19 cellular contexts compared by ENCODE assay signal in the genomic region with DNA sequence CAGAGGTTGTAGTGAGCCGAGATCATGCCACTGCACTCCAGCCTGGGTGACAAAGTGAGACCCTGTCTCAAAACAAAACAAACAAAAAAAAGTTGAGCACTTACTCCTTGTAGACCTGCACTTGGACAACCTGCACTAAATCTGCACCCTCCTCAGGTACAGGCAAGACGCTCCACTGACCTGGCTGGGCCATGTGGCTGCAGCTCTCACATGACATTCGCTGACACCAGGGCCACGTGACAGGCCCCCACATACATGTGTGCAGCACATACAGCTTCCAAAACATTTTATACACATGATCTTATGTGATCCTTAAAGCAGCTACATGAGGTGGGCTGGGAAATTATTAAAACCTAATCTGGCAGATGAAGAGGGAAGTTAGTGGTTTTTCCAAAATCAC.
DNase-seq lines count a peak whose midpoint lies in the region; ATAC-seq, FAIRE-seq and TF ChIP-seq lines count a peak whose summit lies in the region.
"Had no signal": no experiment of that assay in that cellular context is flagged by ENCODE, and none has a peak within 500 bp of the region (broad histone marks: within the 10 kb centered on the region; RNA-seq: fewer than 3 reads in every experiment).

No MANE protein-coding gene starts in this region.

- peaks cover 4% of the 10 kb centered on the region; the same call in 1 of the 2 replicates for H4K20me1 ChIP-seq in HepG2 (ENCODE audit: insufficient read depth, low read length)
- H4K20me1 ChIP-seq: BLaER1 had no signal

- TF ChIP-seq RAD21 in HepG2 (CRISPR knock-in tag; IDR thresholded peaks at IDR 0.05) = no peak

- H3K9me3 ChIP-seq in HepG2 (ENCODE audit: low read length) = no peaks in the 10 kb centered on the region
- H3K9me3 ChIP-seq in right lobe of liver = no peaks in the 10 kb centered on the region
- H3K9me3 ChIP-seq in pancreas = no peaks in the 10 kb centered on the region
- no peaks in the 10 kb centered on the region for H3K9me3 ChIP-seq in tibial nerve
- H3K9me3 ChIP-seq: A549, BLaER1 had no signal

- H3K36me3 ChIP-seq in HepG2 (replicated peaks in 1 of 2; ENCODE audit: control insufficient read depth in 1 of 2, insufficient read depth in 2 of 2, low read length in 2 of 2) (peaks cover 7 to 29% of the 10 kb centered on the region in 2 experiments), right lobe of liver (peaks cover 0 to 7% (median 1%) of the 10 kb centered on the region in 4 donors), pancreas (no peaks in the 10 kb centered on the region), tibial nerve (peaks cover 0 to 35% (median 0%) of the 10 kb centered on the region in 3 donors)

- TF ChIP-seq POLR2A in HepG2 (IDR thresholded peaks at IDR 0.05; ENCODE audit: insufficient read depth in 1 of 2, low read depth in 2 of 2, low read length in 2 of 2) (no peak), right lobe of liver (IDR thresholded peaks at IDR 0.05) (no peak), tibial nerve (IDR thresholded peaks at IDR 0.05) (no peak)

- DNase-seq in DMS53 (lab: John Stamatoyannopoulos, UW) (peak; percentile 15), DMS53 treated with DMSO at 0.1 percent for 48 hours (lab: John Stamatoyannopoulos, UW; ENCODE audit: unreplicated experiment) (no peak), HepG2 (ENCODE audit: low spot score) (no peak), right lobe of liver (no peak), pancreas (no peak), tibial nerve (ENCODE audit: low spot score in 2 of 2) (no peak), Ammon's horn (ENCODE audit: low spot score) (no peak)
- DNase-seq: AML-193; Calu3; CD4-positive, alpha-beta memory T cell; HCEC 1CT had no signal

- peaks cover 27% of the 10 kb centered on the region for H3K4me1 ChIP-seq in HepG2 (ENCODE audit: insufficient read depth, low read length)
- no peaks in the 10 kb centered on the region for H3K4me1 ChIP-seq in right lobe of liver
- H3K4me1 ChIP-seq in pancreas = peaks cover 2 to 19% (median 18%) of the 10 kb centered on the region in 3 donors
- no peaks in the 10 kb centered on the region for H3K4me1 ChIP-seq in tibial nerve
- H3K4me1 ChIP-seq: A549 had no signal

- 96% methylated on average over 4 of the region's 4 CpGs for WGBS in HepG2 (ENCODE audit: low lambda C conversion rate)
- WGBS in right lobe of liver (ENCODE audit: insufficient coverage, low coverage, low lambda C conversion rate, missing lambda C conversion rate) = 86% methylated on average over 1 of the region's 4 CpGs
- WGBS in pancreas, 2 donors = 68 to 73% methylated on average over 4 of the region's 4 CpGs
- 93 to 96% methylated on average over 4 of the region's 4 CpGs for WGBS in tibial nerve, 2 donors

- no peak overlapping the region for H3K9ac ChIP-seq in HepG2 (ENCODE audit: insufficient read depth, low read depth, low read length)
- H3K9ac ChIP-seq: BLaER1 had no signal

- CTCF ChIA-PET in HepG2 (lab: Yijun Ruan, JAX; ENCODE audit: low intra/inter-chr PET ratio, low total read pairs) = no interaction called here

- TF ChIP-seq EP300 in HepG2 (IDR thresholded peaks at IDR 0.05; ENCODE audit: low read depth in 2 of 2, low read length in 2 of 2) = no peak
- no peak for TF ChIP-seq EP300 in HepG2 (CRISPR knock-in tag; IDR thresholded peaks at IDR 0.05; ENCODE audit: borderline replicate concordance)
- no peak for TF ChIP-seq EP300 in tibial nerve (IDR thresholded peaks at IDR 0.05)

- BruUV-seq in HepG2 (replicated peaks; lab: Mats Ljungman, UMichigan) = no TSS peak

- intact Hi-C loops in HepG2 (cut with micrococcal nuclease; ENCODE audit: unreplicated experiment) = no loop called here
- intact Hi-C loops in right lobe of liver (cut with DNase I) = no loop called here
- intact Hi-C loops in pancreas (cut with DNase I) = no loop called here

- no peak overlapping the region for H2AFZ ChIP-seq in HepG2 (ENCODE audit: low read length)
- H2AFZ ChIP-seq: GM23338 had no signal

- no peaks in the 10 kb centered on the region for H3K79me2 ChIP-seq in HepG2 (ENCODE audit: insufficient read depth, low read length)

- H3K27me3 ChIP-seq in HepG2 (ENCODE audit: control insufficient read depth in 1 of 2, insufficient read depth in 2 of 2, low read length in 2 of 2) (no peaks in the 10 kb centered on the region), right lobe of liver (no peaks in the 10 kb centered on the region), pancreas (no peaks in the 10 kb centered on the region), tibial nerve (no peaks in the 10 kb centered on the region)
- H3K27me3 ChIP-seq: BLaER1 had no signal

- POLR2A ChIA-PET in HepG2 (lab: Yijun Ruan, JAX) = interaction anchor here (1.2 kb wide), 1 partner anchor 13 kb away, joined by 3 read pairs; no protein-coding TSS in a partner anchor

- no peak for FAIRE-seq in HepG2 (lab: Jason Lieb, UNC)
- FAIRE-seq in pancreas (lab: Jason Lieb, UNC) = no peak
- FAIRE-seq: A549, G401.6, GM12892, GM18507, H54 had no signal

- no peak overlapping the region for H3K4me3 ChIP-seq in HepG2 (replicated peaks in 1 of 3; ENCODE audit: insufficient read depth in 1 of 3, low read depth in 2 of 3, low read length in 3 of 3)
- H3K4me3 ChIP-seq in right lobe of liver = no peak overlapping the region
- H3K4me3 ChIP-seq in pancreas = no peak overlapping the region
- no peak overlapping the region for H3K4me3 ChIP-seq in tibial nerve
- H3K4me3 ChIP-seq: A549, BLaER1, GM23338 had no signal

- no peak overlapping the region for H3K4me2 ChIP-seq in HepG2 (ENCODE audit: low read depth, low read length)
- H3K4me2 ChIP-seq: A549, BLaER1, GM23338 had no signal

- TF ChIP-seq CTCF in HepG2 (CRISPR knock-in tag; IDR thresholded peaks at IDR 0.05) = no peak
- TF ChIP-seq CTCF in right lobe of liver (IDR thresholded peaks at IDR 0.05) = no peak
- TF ChIP-seq CTCF in pancreas (IDR thresholded peaks at IDR 0.05) = no peak
- TF ChIP-seq CTCF in tibial nerve (IDR thresholded peaks at IDR 0.05) = no peak

- in situ Hi-C loops in HepG2 (cut with HindIII; ENCODE audit: extremely low pct_ligation_motif_present, low pct_unique_long_range_greater_than_20kb) = no loop called here

- H3K27ac ChIP-seq in HepG2 (ENCODE audit: extremely low read length, insufficient read depth, low read length) (no peak overlapping the region), right lobe of liver (no peak overlapping the region), pancreas (peak overlapping the region; percentile 43 to 58 (median 48)), tibial nerve (no peak overlapping the region)
- H3K27ac ChIP-seq: 22Rv1, A549, BLaER1 had no signal

- ATAC-seq in HepG2 (peak; percentile 10; the same call in 1 of the 3 replicates), right lobe of liver (no peak), pancreas (peak in 3 of 4 donors; percentile 11 to 33 (median 22))
- ATAC-seq: A549, GM23338 had no signal

TF ChIP-seq in HepG2, 621 proteins besides CTCF, POLR2A, EP300 and RAD21:
- no peak for TF ChIP-seq ZNF143 (CRISPR knock-in tag; IDR thresholded peaks at IDR 0.05)
- no peak for TF ChIP-seq AGO2 (optimal IDR thresholded peaks at IDR 0.05; ENCODE audit: low read depth, low read length)
- TF ChIP-seq, protein P1, sequence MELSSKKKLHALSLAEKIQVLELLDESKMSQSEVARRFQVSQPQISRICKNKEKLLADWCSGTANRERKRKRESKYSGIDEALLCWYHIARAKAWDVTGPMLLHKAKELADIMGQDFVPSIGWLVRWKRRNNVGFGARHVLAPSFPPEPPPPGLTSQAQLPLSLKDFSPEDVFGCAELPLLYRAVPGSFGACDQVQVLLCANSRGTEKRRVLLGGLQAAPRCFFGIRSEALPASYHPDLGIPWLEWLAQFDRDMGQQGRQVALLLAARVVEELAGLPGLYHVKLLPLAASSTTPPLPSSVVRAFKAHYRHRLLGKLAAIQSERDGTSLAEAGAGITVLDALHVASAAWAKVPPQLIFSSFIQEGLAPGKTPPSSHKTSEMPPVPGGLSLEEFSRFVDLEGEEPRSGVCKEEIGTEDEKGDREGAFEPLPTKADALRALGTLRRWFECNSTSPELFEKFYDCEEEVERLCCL (CRISPR knock-in tag; IDR thresholded peaks at IDR 0.05; ENCODE audit: borderline replicate concordance) = no peak
- TF ChIP-seq, protein P2, sequence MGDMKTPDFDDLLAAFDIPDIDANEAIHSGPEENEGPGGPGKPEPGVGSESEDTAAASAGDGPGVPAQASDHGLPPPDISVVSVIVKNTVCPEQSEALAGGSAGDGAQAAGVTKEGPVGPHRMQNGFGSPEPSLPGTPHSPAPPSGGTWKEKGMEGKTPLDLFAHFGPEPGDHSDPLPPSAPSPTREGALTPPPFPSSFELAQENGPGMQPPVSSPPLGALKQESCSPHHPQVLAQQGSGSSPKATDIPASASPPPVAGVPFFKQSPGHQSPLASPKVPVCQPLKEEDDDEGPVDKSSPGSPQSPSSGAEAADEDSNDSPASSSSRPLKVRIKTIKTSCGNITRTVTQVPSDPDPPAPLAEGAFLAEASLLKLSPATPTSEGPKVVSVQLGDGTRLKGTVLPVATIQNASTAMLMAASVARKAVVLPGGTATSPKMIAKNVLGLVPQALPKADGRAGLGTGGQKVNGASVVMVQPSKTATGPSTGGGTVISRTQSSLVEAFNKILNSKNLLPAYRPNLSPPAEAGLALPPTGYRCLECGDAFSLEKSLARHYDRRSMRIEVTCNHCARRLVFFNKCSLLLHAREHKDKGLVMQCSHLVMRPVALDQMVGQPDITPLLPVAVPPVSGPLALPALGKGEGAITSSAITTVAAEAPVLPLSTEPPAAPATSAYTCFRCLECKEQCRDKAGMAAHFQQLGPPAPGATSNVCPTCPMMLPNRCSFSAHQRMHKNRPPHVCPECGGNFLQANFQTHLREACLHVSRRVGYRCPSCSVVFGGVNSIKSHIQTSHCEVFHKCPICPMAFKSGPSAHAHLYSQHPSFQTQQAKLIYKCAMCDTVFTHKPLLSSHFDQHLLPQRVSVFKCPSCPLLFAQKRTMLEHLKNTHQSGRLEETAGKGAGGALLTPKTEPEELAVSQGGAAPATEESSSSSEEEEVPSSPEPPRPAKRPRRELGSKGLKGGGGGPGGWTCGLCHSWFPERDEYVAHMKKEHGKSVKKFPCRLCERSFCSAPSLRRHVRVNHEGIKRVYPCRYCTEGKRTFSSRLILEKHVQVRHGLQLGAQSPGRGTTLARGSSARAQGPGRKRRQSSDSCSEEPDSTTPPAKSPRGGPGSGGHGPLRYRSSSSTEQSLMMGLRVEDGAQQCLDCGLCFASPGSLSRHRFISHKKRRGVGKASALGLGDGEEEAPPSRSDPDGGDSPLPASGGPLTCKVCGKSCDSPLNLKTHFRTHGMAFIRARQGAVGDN (CRISPR knock-in tag; IDR thresholded peaks at IDR 0.05) = 0 out of 2 replicates have a peak, but pooled peaks have one; percentile 11
- no peak for TF ChIP-seq GFI1 (CRISPR knock-in tag; IDR thresholded peaks at IDR 0.05; ENCODE audit: borderline replicate concordance)

Comparison
In these comparisons a context has a peak if more than half of its experiments do, and no peak if none do; other contexts are left out.
1. ATAC-seq: peak in HepG2 (single experiment) and pancreas (3 of 4); none in right lobe of liver (0 of 4).
2. H3K27ac ChIP-seq: peak in pancreas (4 of 4); none in HepG2 (single experiment), right lobe of liver (0 of 3) and tibial nerve (0 of 4).